Comparison of ENCODE assay signal across 15 cellular contexts in genomic region chr13:101955764-101956163, GRCh38.
A peak's percentile ranks its signal among the peaks of the same experiment; 100 is the strongest.
DNase-seq lines count a peak whose midpoint lies in the region; ATAC-seq and FAIRE-seq lines count a peak whose summit lies in the region.
"Had no signal": no experiment of that assay in that cellular context is flagged by ENCODE, and none has a peak within 500 bp of the region (broad histone marks: within the 10 kb centered on the region; RNA-seq: fewer than 3 reads in every experiment).

No MANE protein-coding gene starts in this region.

- DNase-seq in ACHN (peak; percentile 5), COLO668 (lab: John Stamatoyannopoulos, UW; ENCODE audit: unreplicated experiment) (no peak), GM19239 (ENCODE audit: insufficient read length, low spot score) (no peak), pons (ENCODE audit: low spot score) (no peak)
- DNase-seq in T-helper 2 cell treated with Interferon-gamma antibody and Interleukin-4, amounts not matched to agents 5 μg/mL and 100 μg/mL, for 36 hours (ENCODE audit: low spot score): no peak
- DNase-seq: CD4-positive, CD25-positive, alpha-beta regulatory T cell; DMS79 treated with DMSO at 0.1 percent for 48 hours; GDM1; NCI-H2107; NCI-H526 treated with DMSO at 0.1 percent for 48 hours; T-cell had no signal

- peak overlapping the region; percentile 20 for H3K4me3 Mint-ChIP-seq in activated T-helper 17 cell treated with anti-CD3 and anti-CD28 coated beads, Interleukin-2, amount 50 U/mL, for 72 hours
- no peak overlapping the region for H3K4me3 Mint-ChIP-seq in T-helper 2 cell treated with Interferon-gamma antibody and Interleukin-4, amounts not matched to agents 5 μg/mL and 100 μg/mL, for 36 hours
- H3K4me3 Mint-ChIP-seq: CD4-positive, CD25-positive, alpha-beta regulatory T cell; GM23338 had no signal

- H3K4me1 Mint-ChIP-seq in activated T-helper 17 cell treated with anti-CD3 and anti-CD28 coated beads, Interleukin-2, amount 50 U/mL, for 72 hours: no peaks in the 10 kb centered on the region
- H3K4me1 Mint-ChIP-seq in T-helper 2 cell treated with Interferon-gamma antibody and Interleukin-4, amounts not matched to agents 5 μg/mL and 100 μg/mL, for 36 hours (ENCODE audit: low read depth): peaks cover 4% of the 10 kb centered on the region
- H3K4me1 Mint-ChIP-seq: CD4-positive, CD25-positive, alpha-beta regulatory T cell; GM23338 had no signal

- H3K27ac Mint-ChIP-seq in activated T-helper 17 cell treated with anti-CD3 and anti-CD28 coated beads, Interleukin-2, amount 50 U/mL, for 72 hours: no peak overlapping the region
- H3K27ac Mint-ChIP-seq in T-helper 2 cell treated with Interferon-gamma antibody and Interleukin-4, amounts not matched to agents 5 μg/mL and 100 μg/mL, for 36 hours: no peak overlapping the region
- H3K27ac Mint-ChIP-seq: CD4-positive, CD25-positive, alpha-beta regulatory T cell; GM23338; T-cell had no signal

- no peaks in the 10 kb centered on the region for H3K36me3 Mint-ChIP-seq in activated T-helper 17 cell treated with anti-CD3 and anti-CD28 coated beads, Interleukin-2, amount 50 U/mL, for 72 hours (ENCODE audit: low read depth)
- H3K36me3 Mint-ChIP-seq in T-helper 2 cell treated with Interferon-gamma antibody and Interleukin-4, amounts not matched to agents 5 μg/mL and 100 μg/mL, for 36 hours (ENCODE audit: low read depth): no peaks in the 10 kb centered on the region
- H3K36me3 Mint-ChIP-seq: CD4-positive, CD25-positive, alpha-beta regulatory T cell; T-cell had no signal

- H3K27me3 Mint-ChIP-seq in activated T-helper 17 cell treated with anti-CD3 and anti-CD28 coated beads, Interleukin-2, amount 50 U/mL, for 72 hours: no peaks in the 10 kb centered on the region
- no peaks in the 10 kb centered on the region for H3K27me3 Mint-ChIP-seq in T-helper 2 cell treated with Interferon-gamma antibody and Interleukin-4, amounts not matched to agents 5 μg/mL and 100 μg/mL, for 36 hours (ENCODE audit: low read depth)
- H3K27me3 Mint-ChIP-seq: CD4-positive, CD25-positive, alpha-beta regulatory T cell had no signal

- no peak for FAIRE-seq in GM19239 (lab: Jason Lieb, UNC)

- H3K9me3 Mint-ChIP-seq in activated T-helper 17 cell treated with anti-CD3 and anti-CD28 coated beads, Interleukin-2, amount 50 U/mL, for 72 hours: peaks cover 3% of the 10 kb centered on the region
- no peaks in the 10 kb centered on the region for H3K9me3 Mint-ChIP-seq in T-helper 2 cell treated with Interferon-gamma antibody and Interleukin-4, amounts not matched to agents 5 μg/mL and 100 μg/mL, for 36 hours
- H3K9me3 Mint-ChIP-seq: GM23338 had no signal

- in situ Hi-C loops in ACHN (cut with HindIII; ENCODE audit: low pct_ligation_motif_present, low pct_unique_long_range_greater_than_20kb, low sequenced_read_pairs): no loop called here

- peak; percentile 65 for ATAC-seq in GM18868 (IDR thresholded peaks at IDR 0.05; ENCODE audit: unreplicated experiment)
- ATAC-seq in HG03565 (IDR thresholded peaks at IDR 0.05; ENCODE audit: unreplicated experiment): peak; percentile 48
- ATAC-seq in activated T-helper 17 cell treated with anti-CD3 and anti-CD28 coated beads, Interleukin-2, amount 50 U/mL, for 72 hours (replicated peaks): no peak
- ATAC-seq: GM23338, T-cell had no signal
